Comparison of ENCODE assay signal across 8 cellular contexts in the genomic region with DNA sequence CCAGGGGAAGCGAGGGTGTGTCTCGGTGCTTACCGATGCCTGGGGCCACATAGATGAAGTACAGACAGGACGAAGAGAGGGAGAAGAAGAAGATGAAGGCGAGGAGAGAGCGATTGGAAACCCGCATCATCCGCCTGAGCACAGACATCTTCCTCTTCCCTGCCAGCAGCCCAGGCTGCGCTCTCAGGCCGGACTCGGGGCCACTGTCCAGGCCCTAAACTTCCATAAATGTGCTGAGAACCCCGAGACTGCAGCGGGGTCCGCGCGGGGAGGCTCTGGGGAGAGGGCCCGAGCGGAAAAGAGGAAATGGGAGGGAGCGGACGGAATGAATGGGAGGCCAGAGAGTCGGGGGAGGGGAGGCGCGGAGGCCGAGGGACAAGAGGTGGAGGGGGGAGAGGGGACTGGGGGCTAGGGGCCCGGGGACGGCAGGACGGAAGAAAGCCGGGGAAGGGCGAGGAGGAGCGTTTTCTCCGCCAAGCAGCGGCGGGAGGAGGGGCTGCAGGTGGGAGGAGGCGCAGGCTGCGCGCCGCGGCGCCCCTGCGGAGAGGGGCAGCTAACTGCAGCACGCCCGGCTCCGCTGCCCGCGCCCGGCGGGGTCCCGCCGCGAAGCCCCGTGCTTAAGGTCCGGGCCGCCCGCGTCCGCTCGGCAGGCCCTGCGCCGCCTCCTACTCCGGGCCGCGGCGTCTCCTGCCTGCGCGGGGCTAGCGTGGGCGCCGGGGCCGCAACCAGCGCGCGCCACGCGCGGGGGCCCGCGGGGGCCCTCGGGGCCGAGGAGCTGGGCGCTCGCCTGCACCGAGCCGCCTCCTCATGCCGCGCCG. TPM values are rescaled to one million over a fixed set of nuclear protein-coding genes. Genes with fewer than 3 reads are reported as not detected.
DNase-seq lines count a peak whose midpoint lies in the region; ATAC-seq and TF ChIP-seq lines count a peak whose summit lies in the region.

A gene with protein sequence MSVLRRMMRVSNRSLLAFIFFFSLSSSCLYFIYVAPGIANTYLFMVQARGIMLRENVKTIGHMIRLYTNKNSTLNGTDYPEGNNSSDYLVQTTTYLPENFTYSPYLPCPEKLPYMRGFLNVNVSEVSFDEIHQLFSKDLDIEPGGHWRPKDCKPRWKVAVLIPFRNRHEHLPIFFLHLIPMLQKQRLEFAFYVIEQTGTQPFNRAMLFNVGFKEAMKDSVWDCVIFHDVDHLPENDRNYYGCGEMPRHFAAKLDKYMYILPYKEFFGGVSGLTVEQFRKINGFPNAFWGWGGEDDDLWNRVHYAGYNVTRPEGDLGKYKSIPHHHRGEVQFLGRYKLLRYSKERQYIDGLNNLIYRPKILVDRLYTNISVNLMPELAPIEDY (minus strand): TSS at position 303 of the 818 bp plus-strand sequence. CDS start 155 bp downstream, at position 148.

- no peaks in the 10 kb centered on the region for H3K9me3 ChIP-seq in HUES48 (ENCODE audit: control insufficient read depth, insufficient read depth, low read length)
- no peaks in the 10 kb centered on the region for H3K9me3 ChIP-seq in liver (ENCODE audit: control insufficient read depth in 4 of 4, low read length in 3 of 4)

- H3K9ac ChIP-seq in HUES48 (ENCODE audit: low read depth, low read length) (peak within 1 kb of the TSS; percentile 72), liver (ENCODE audit: low read depth in 1 of 2, low read length in 2 of 2) (no peak within 1 kb of the TSS)

- H3K27ac ChIP-seq in HUES48 (ENCODE audit: low read depth, low read length) (peak within 1 kb of the TSS; percentile 88), liver (ENCODE audit: low read depth in 1 of 2, low read length in 2 of 2) (peak within 1 kb of the TSS; percentile 27 to 51)

- H3K4me3 Mint-ChIP-seq in dendritic cell treated with granulocyte-macrophage colony-stimulating factor and Interleukin-4, amounts not matched to agents 40 ng/mL and 50 ng/mL, for 4 days: peak within 1 kb of the TSS; percentile 82
- H3K4me3 Mint-ChIP-seq in stimulated activated naive CD8-positive, alpha-beta T cell treated with anti-CD3 and anti-CD28 coated beads, Interleukin-15, amount 100 ng/mL, for 72 hours: peak within 1 kb of the TSS; percentile 88 to 91

- intact Hi-C loops in dendritic cell treated with granulocyte-macrophage colony-stimulating factor and Interleukin-4, amounts not matched to agents 40 ng/mL and 50 ng/mL, for 4 days (cut with micrococcal nuclease): loop anchor here (10.0 kb wide), 1 partner anchor 410 kb away; a partner anchor contains a TSS

- H3K9me3 Mint-ChIP-seq in dendritic cell treated with granulocyte-macrophage colony-stimulating factor and Interleukin-4, amounts not matched to agents 40 ng/mL and 50 ng/mL, for 4 days: no peaks in the 10 kb centered on the region
- H3K9me3 Mint-ChIP-seq in stimulated activated naive CD8-positive, alpha-beta T cell treated with anti-CD3 and anti-CD28 coated beads, Interleukin-15, amount 100 ng/mL, for 72 hours: no peaks in the 10 kb centered on the region

- TF ChIP-seq CTCF in GM10266 (IDR thresholded peaks at IDR 0.05; ENCODE audit: control insufficient read depth, insufficient read depth, low read depth, missing control alignments): no peak
- TF ChIP-seq CTCF in liver (IDR thresholded peaks at IDR 0.05; ENCODE audit: low read depth, low read length, missing input control): no peak

- peaks cover 17% of the 10 kb centered on the region for H3K27me3 Mint-ChIP-seq in dendritic cell treated with granulocyte-macrophage colony-stimulating factor and Interleukin-4, amounts not matched to agents 40 ng/mL and 50 ng/mL, for 4 days
- H3K27me3 Mint-ChIP-seq in stimulated activated naive CD8-positive, alpha-beta T cell treated with anti-CD3 and anti-CD28 coated beads, Interleukin-15, amount 100 ng/mL, for 72 hours: peaks cover 57% of the 10 kb centered on the region

- peaks cover 21% of the 10 kb centered on the region for H3K4me1 Mint-ChIP-seq in dendritic cell treated with granulocyte-macrophage colony-stimulating factor and Interleukin-4, amounts not matched to agents 40 ng/mL and 50 ng/mL, for 4 days (ENCODE audit: low read depth)
- H3K4me1 Mint-ChIP-seq in stimulated activated naive CD8-positive, alpha-beta T cell treated with anti-CD3 and anti-CD28 coated beads, Interleukin-15, amount 100 ng/mL, for 72 hours: peaks cover 28% of the 10 kb centered on the region

- H3K4me1 ChIP-seq in HUES48 (ENCODE audit: control insufficient read depth, insufficient read depth, low read length): peaks cover 48% of the 10 kb centered on the region
- peaks cover 3 to 14% (median 10%) of the 10 kb centered on the region in 4 donors for H3K4me1 ChIP-seq in liver (ENCODE audit: control insufficient read depth in 4 of 4, insufficient read depth in 4 of 4, low read length in 3 of 4)

- TF ChIP-seq RAD21 in liver (IDR thresholded peaks at IDR 0.05): no peak

- H3K4me3 ChIP-seq in HUES48 (ENCODE audit: low read depth, low read length) (peak within 1 kb of the TSS; percentile 89), liver (ENCODE audit: low read depth in 1 of 3, low read length in 3 of 3) (peak within 1 kb of the TSS; percentile 36 to 94 (median 71))

- 2% methylated on average over 86 of the region's 86 CpGs for WGBS in liver

- peak within 1 kb of the TSS; percentile 68 for H3K27ac Mint-ChIP-seq in dendritic cell treated with granulocyte-macrophage colony-stimulating factor and Interleukin-4, amounts not matched to agents 40 ng/mL and 50 ng/mL, for 4 days
- H3K27ac Mint-ChIP-seq in stimulated activated naive CD8-positive, alpha-beta T cell treated with anti-CD3 and anti-CD28 coated beads, Interleukin-15, amount 100 ng/mL, for 72 hours: peak within 1 kb of the TSS; percentile 71 to 81

- ATAC-seq in GM21447 (IDR thresholded peaks at IDR 0.05; ENCODE audit: unreplicated experiment): peak; percentile 32
- peak; percentile 67 for ATAC-seq in stimulated activated naive CD8-positive, alpha-beta T cell treated with anti-CD3 and anti-CD28 coated beads, Interleukin-15, amount 100 ng/mL, for 72 hours

- no peaks in the 10 kb centered on the region for H3K27me3 ChIP-seq in HUES48 (ENCODE audit: control insufficient read depth, insufficient read depth, low read length)
- no peaks in the 10 kb centered on the region for H3K27me3 ChIP-seq in liver (ENCODE audit: control insufficient read depth in 4 of 4, insufficient read depth in 4 of 4, low read length in 3 of 4)

- peak; percentile 81 for DNase-seq in GM10266 (ENCODE audit: extremely low spot score)
- peak; percentile 38 for DNase-seq in SW480 (ENCODE audit: low spot score)
- DNase-seq in stimulated activated naive CD8-positive, alpha-beta T cell treated with anti-CD3 and anti-CD28 coated beads, Interleukin-15, amount 100 ng/mL, for 72 hours: peak; percentile 15 to 26
- no peak for DNase-seq in NCI-H2196 treated with DMSO at 0.1 percent for 48 hours (lab: John Stamatoyannopoulos, UW; ENCODE audit: unreplicated experiment)

- H3K36me3 ChIP-seq in HUES48 (ENCODE audit: control insufficient read depth, insufficient read depth, low read length): no peaks in the 10 kb centered on the region
- H3K36me3 ChIP-seq in liver (ENCODE audit: control insufficient read depth in 4 of 4, insufficient read depth in 3 of 4, low read depth in 1 of 4, low read length in 3 of 4): no peaks in the 10 kb centered on the region

- peaks cover 6% of the 10 kb centered on the region for H3K36me3 Mint-ChIP-seq in dendritic cell treated with granulocyte-macrophage colony-stimulating factor and Interleukin-4, amounts not matched to agents 40 ng/mL and 50 ng/mL, for 4 days (ENCODE audit: low read depth)

TF ChIP-seq in liver, 16 proteins besides CTCF, POLR2A, EP300 and RAD21 (continues in another document):
- no peak for TF ChIP-seq YY1 (IDR thresholded peaks at IDR 0.05)
- TF ChIP-seq, protein P1, sequence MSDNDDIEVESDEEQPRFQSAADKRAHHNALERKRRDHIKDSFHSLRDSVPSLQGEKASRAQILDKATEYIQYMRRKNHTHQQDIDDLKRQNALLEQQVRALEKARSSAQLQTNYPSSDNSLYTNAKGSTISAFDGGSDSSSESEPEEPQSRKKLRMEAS (IDR thresholded peaks at IDR 0.05): no peak
- TF ChIP-seq EGR1 (IDR thresholded peaks at IDR 0.05; ENCODE audit: low read depth in 2 of 2): no peak
- no peak for TF ChIP-seq GABPA (IDR thresholded peaks at IDR 0.05 in 1 of 2, conservative IDR thresholded peaks at IDR 0.05 in 1 of 2)
- no peak for TF ChIP-seq HNF4G (IDR thresholded peaks at IDR 0.05)
- no peak for TF ChIP-seq HNF4A (conservative IDR thresholded peaks at IDR 0.05)
- no peak for TF ChIP-seq FOXA2 (IDR thresholded peaks at IDR 0.05)
- no peak for TF ChIP-seq SP1 (IDR thresholded peaks at IDR 0.05)
- TF ChIP-seq, protein P2, sequence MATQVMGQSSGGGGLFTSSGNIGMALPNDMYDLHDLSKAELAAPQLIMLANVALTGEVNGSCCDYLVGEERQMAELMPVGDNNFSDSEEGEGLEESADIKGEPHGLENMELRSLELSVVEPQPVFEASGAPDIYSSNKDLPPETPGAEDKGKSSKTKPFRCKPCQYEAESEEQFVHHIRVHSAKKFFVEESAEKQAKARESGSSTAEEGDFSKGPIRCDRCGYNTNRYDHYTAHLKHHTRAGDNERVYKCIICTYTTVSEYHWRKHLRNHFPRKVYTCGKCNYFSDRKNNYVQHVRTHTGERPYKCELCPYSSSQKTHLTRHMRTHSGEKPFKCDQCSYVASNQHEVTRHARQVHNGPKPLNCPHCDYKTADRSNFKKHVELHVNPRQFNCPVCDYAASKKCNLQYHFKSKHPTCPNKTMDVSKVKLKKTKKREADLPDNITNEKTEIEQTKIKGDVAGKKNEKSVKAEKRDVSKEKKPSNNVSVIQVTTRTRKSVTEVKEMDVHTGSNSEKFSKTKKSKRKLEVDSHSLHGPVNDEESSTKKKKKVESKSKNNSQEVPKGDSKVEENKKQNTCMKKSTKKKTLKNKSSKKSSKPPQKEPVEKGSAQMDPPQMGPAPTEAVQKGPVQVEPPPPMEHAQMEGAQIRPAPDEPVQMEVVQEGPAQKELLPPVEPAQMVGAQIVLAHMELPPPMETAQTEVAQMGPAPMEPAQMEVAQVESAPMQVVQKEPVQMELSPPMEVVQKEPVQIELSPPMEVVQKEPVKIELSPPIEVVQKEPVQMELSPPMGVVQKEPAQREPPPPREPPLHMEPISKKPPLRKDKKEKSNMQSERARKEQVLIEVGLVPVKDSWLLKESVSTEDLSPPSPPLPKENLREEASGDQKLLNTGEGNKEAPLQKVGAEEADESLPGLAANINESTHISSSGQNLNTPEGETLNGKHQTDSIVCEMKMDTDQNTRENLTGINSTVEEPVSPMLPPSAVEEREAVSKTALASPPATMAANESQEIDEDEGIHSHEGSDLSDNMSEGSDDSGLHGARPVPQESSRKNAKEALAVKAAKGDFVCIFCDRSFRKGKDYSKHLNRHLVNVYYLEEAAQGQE (IDR thresholded peaks at IDR 0.05): no peak
- TF ChIP-seq TAF1 (conservative IDR thresholded peaks at IDR 0.05): no peak
- no peak for TF ChIP-seq JUND (IDR thresholded peaks at IDR 0.05)

RNA-seq across cellular contexts. Expression of the gene that starts here (rescaled TPM):
- 1 to 10 TPM in 1 of 2 donors, under 1 TPM in 1; 0.67 to 4.2 TPM for total RNA-seq in liver
- polyA plus RNA-seq in liver: under 1 TPM; 0.48 to 0.54 TPM
